In the genomic region with DNA sequence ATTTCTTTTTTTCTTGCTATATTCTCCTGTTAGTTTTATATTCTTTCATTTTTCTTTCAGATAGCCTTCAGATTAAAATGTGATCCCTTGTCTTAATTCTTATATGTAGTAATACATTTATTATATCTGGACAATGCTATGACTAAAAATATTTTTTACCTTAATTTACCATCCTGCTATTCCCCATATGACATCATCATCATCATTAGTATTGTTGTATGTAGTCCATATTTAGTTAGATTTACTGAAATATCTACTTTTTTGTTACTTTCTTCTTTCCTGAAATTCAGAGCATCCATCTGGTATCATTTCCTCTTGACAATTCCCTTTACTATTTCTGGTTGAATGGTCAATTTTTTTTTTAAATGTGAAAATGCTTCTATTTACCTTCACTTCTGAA, we compare ENCODE assay signal across 7 cellular contexts.
"Had no signal": no experiment of that assay in that cellular context is flagged by ENCODE, and none has a peak within 500 bp of the region (broad histone marks: within the 10 kb centered on the region; RNA-seq: fewer than 3 reads in every experiment).

No MANE protein-coding gene starts in this region.

- DNase-seq: GDM1, GF-D8 had no signal

- H3K4me3 ChIP-seq: GM12878 had no signal

- FAIRE-seq: GM12878, GM12891, GM12892, GM18507, GM19239 had no signal

- ATAC-seq: GM12878 had no signal
